ENCODE assay signal across 22 cellular contexts in genomic region chrX:57329008-57329407, GRCh38. TPM values are rescaled to one million over a fixed set of nuclear protein-coding genes. Genes with fewer than 3 reads are reported as not detected.
DNase-seq lines count a peak whose midpoint lies in the region; FAIRE-seq and TF ChIP-seq lines count a peak whose summit lies in the region.
"Had no signal": no experiment of that assay in that cellular context is flagged by ENCODE, and none has a peak within 500 bp of the region (broad histone marks: within the 10 kb centered on the region; RNA-seq: fewer than 3 reads in every experiment).

No MANE protein-coding gene starts in this region.

- H3K9ac ChIP-seq in Karpas-422 (ENCODE audit: low read length), result no peak overlapping the region
- H3K9ac ChIP-seq in H1 (replicated peaks in 1 of 4; ENCODE audit: extremely low read depth in 1 of 4, low read depth in 3 of 4, low read length in 3 of 4), result no peak overlapping the region
- no peak overlapping the region for H3K9ac ChIP-seq in liver (ENCODE audit: low read depth in 1 of 2, low read length in 2 of 2)

- no peak for TF ChIP-seq EP300 in H1 (IDR thresholded peaks at IDR 0.05; ENCODE audit: borderline replicate concordance in 1 of 2, low read depth in 2 of 2, low read length in 2 of 2)

- no peaks in the 10 kb centered on the region for H3K9me2 ChIP-seq in Karpas-422 (replicated peaks; ENCODE audit: insufficient read depth, low read length)

- no peak overlapping the region for H3K56ac ChIP-seq in H1 (replicated peaks; ENCODE audit: insufficient read length, low read depth, low read length)

- no peak overlapping the region for H3K18ac ChIP-seq in H1 (ENCODE audit: extremely low read depth, low read length)

- H4K20me1 ChIP-seq in Karpas-422 (ENCODE audit: insufficient read depth, low read depth, low read length) (no peaks in the 10 kb centered on the region), H1 (replicated peaks in 1 of 2; ENCODE audit: control insufficient read depth in 1 of 2, insufficient read depth in 2 of 2, low read length in 2 of 2) (no peaks in the 10 kb centered on the region)

- H3K79me1 ChIP-seq in H1 (ENCODE audit: low read depth, low read length), result no peaks in the 10 kb centered on the region

- no peak overlapping the region for H3K27ac ChIP-seq in Karpas-422 (ENCODE audit: low read length)
- no peak overlapping the region for H3K27ac ChIP-seq in H1 (ENCODE audit: low read depth, low read length)
- H3K27ac ChIP-seq in liver (ENCODE audit: low read depth in 1 of 2, low read length in 2 of 2), result no peak overlapping the region
- H3K27ac ChIP-seq: coronary artery, hepatocyte, tibial artery had no signal

- POLR2A ChIA-PET in H1 (lab: Charles Lee; ENCODE audit: partially characterized antibody), result interaction anchor here (0.7 kb wide), 1 partner anchor 24 kb away, joined by 3 read pairs; no protein-coding TSS in a partner anchor

- peak; percentile 27; the same call in 1 of the 3 replicates for TF ChIP-seq CTCF in GM12872 (IDR thresholded peaks at IDR 0.05; ENCODE audit: insufficient read depth, low read depth, low read length)
- peak; percentile 15 to 56 (median 34); a peak in 3 of 4 replicates for TF ChIP-seq CTCF in H1 (IDR thresholded peaks at IDR 0.05; ENCODE audit: control extremely low read depth in 1 of 3, insufficient read depth in 1 of 3, low read depth in 1 of 3, low read length in 3 of 3)
- peak; percentile 22 for TF ChIP-seq CTCF in liver (IDR thresholded peaks at IDR 0.05; ENCODE audit: low read depth, low read length, missing input control)

- DNase-seq in Karpas-422 (peak; percentile 41), H1 (ENCODE audit: low read depth in 1 of 2, low spot score in 2 of 2) (peak in 1 of 2 experiments; percentile 35), NCI-H2107 treated with DMSO at 0.1 percent for 48 hours (lab: John Stamatoyannopoulos, UW; ENCODE audit: unreplicated experiment) (no peak)
- no peak for DNase-seq in activated effector memory CD4-positive, alpha-beta T cell treated with Interleukin-2 at 50 U/mL for 16 hours
- no peak for DNase-seq in activated CD4-positive, alpha-beta T cell treated with anti-CD3 and anti-CD28 coated beads for 4 hours
- DNase-seq: activated CD4-positive, alpha-beta T cell treated with anti-CD3 and anti-CD28 coated beads, Interleukin-2, amount 10 ng/mL, durations not matched to agents 7 days and 5 days; activated naive CD8-positive, alpha-beta T cell treated with anti-CD3 and anti-CD28 coated beads, Interleukin-2, amount 10 ng/mL, durations not matched to agents 7 days and 5 days; HFFc6; islet precursor cell; MG63; NCI-H187 treated with DMSO at 0.1 percent for 48 hours; NCI-H446; occipital lobe; stimulated activated CD4-positive, alpha-beta T cell treated with anti-CD3 and anti-CD28 coated beads, Interleukin-4, amount 100 ng/mL, for 1 hour; SW 1271; tibial artery had no signal

- H2AFZ ChIP-seq in Karpas-422 (ENCODE audit: low read length) (no peak overlapping the region), H1 (ENCODE audit: low read length) (no peak overlapping the region)
- H2AFZ ChIP-seq: hepatocyte had no signal

- TF ChIP-seq POLR2A in H1 (IDR thresholded peaks at IDR 0.05; ENCODE audit: control extremely low read depth in 1 of 2, low read depth in 2 of 2, low read length in 2 of 2), result no peak

- H2BK5ac ChIP-seq in H1 (ENCODE audit: low read depth, low read length), result no peak overlapping the region

- peak; percentile 28 to 47 for TF ChIP-seq RAD21 in H1 (IDR thresholded peaks at IDR 0.05 in 1 of 2, conservative IDR thresholded peaks at IDR 0.05 in 1 of 2; ENCODE audit: low read depth in 2 of 2, low read length in 2 of 2)
- TF ChIP-seq RAD21 in liver (IDR thresholded peaks at IDR 0.05), result peak in 1 of 2 donors; percentile 23

- H4K5ac ChIP-seq in H1 (ENCODE audit: insufficient read length, low read depth, low read length), result no peak overlapping the region

- H2BK12ac ChIP-seq in H1 (ENCODE audit: low read depth, low read length), result no peak overlapping the region

- H3K36me3 ChIP-seq in Karpas-422 (ENCODE audit: insufficient read depth, low read length), result no peaks in the 10 kb centered on the region
- no peaks in the 10 kb centered on the region for H3K36me3 ChIP-seq in H1 (ENCODE audit: control insufficient read depth in 2 of 4, insufficient read depth in 4 of 4, low read length in 3 of 4)
- peaks cover 0 to 2% (median 0%) of the 10 kb centered on the region in 4 donors for H3K36me3 ChIP-seq in liver (ENCODE audit: control insufficient read depth in 4 of 4, insufficient read depth in 3 of 4, low read depth in 1 of 4, low read length in 3 of 4)
- H3K36me3 ChIP-seq: MG63, tibial artery had no signal

- no peak overlapping the region for H2BK120ac ChIP-seq in H1 (replicated peaks; ENCODE audit: low read depth, low read length)

- H4K8ac ChIP-seq in H1 (ENCODE audit: extremely low read depth, insufficient read depth, low read length), result no peak overlapping the region

- H3K4me2 ChIP-seq in Karpas-422 (ENCODE audit: low read depth, low read length, poor library complexity, severe bottlenecking), result no peak overlapping the region
- H3K4me2 ChIP-seq in H1 (ENCODE audit: insufficient read depth in 1 of 2, low read depth in 2 of 2, low read length in 2 of 2), result no peak overlapping the region
- H3K4me2 ChIP-seq: hepatocyte had no signal

- no peaks in the 10 kb centered on the region for H3K4me1 ChIP-seq in Karpas-422 (ENCODE audit: low read length)
- H3K4me1 ChIP-seq in H1 (replicated peaks in 1 of 4; ENCODE audit: control insufficient read depth in 3 of 4, insufficient read depth in 4 of 4, low read length in 3 of 4), result no peaks in the 10 kb centered on the region
- H3K4me1 ChIP-seq in liver (ENCODE audit: control insufficient read depth in 4 of 4, insufficient read depth in 4 of 4, low read length in 3 of 4), result no peaks in the 10 kb centered on the region
- H3K4me1 ChIP-seq: tibial artery had no signal

- H3K27me3 ChIP-seq in Karpas-422 (ENCODE audit: low read length) (no peaks in the 10 kb centered on the region), H1 (replicated peaks in 1 of 4; ENCODE audit: control insufficient read depth in 3 of 4, extremely low read depth in 1 of 4, insufficient read depth in 3 of 4, low read length in 3 of 4) (no peaks in the 10 kb centered on the region), liver (ENCODE audit: control insufficient read depth in 4 of 4, insufficient read depth in 4 of 4, low read length in 3 of 4) (no peaks in the 10 kb centered on the region)
- H3K27me3 ChIP-seq: hepatocyte, MG63, tibial artery had no signal

- no peak overlapping the region for H3K23ac ChIP-seq in H1 (ENCODE audit: insufficient read length)

- H2AK5ac ChIP-seq in H1 (ENCODE audit: low read depth, low read length), result no peak overlapping the region

- H3K4ac ChIP-seq in H1 (replicated peaks; ENCODE audit: insufficient read length, low read depth, low read length), result no peak overlapping the region

- no peak overlapping the region for H3K14ac ChIP-seq in H1 (ENCODE audit: insufficient read length)

- H3K79me2 ChIP-seq in Karpas-422 (ENCODE audit: low read length), result no peaks in the 10 kb centered on the region
- H3K79me2 ChIP-seq in H1 (ENCODE audit: control insufficient read depth in 1 of 2, insufficient read depth in 2 of 2, low read length in 2 of 2), result no peaks in the 10 kb centered on the region
- H3K79me2 ChIP-seq: hepatocyte had no signal

- no peak overlapping the region for H2BK20ac ChIP-seq in H1 (ENCODE audit: low read length)

- FAIRE-seq in H1 (lab: Jason Lieb, UNC), result peak; percentile 75
- FAIRE-seq: endometrium had no signal

- H3K9me3 ChIP-seq in Karpas-422 (ENCODE audit: low read length) (peaks cover 8% of the 10 kb centered on the region), H1 (ENCODE audit: insufficient read depth in 2 of 2, low read depth in 1 of 2, low read length in 1 of 2) (no peaks in the 10 kb centered on the region), liver (ENCODE audit: control insufficient read depth in 4 of 4, low read length in 3 of 4) (no peaks in the 10 kb centered on the region)
- H3K9me3 ChIP-seq: MG63 had no signal

- no peak overlapping the region for H4K91ac ChIP-seq in H1 (replicated peaks; ENCODE audit: insufficient read length, low read length)

- no peaks in the 10 kb centered on the region; the same call in 1 of the 2 replicates for H3K23me2 ChIP-seq in H1 (ENCODE audit: low read depth, low read length)

- H2BK15ac ChIP-seq in H1 (ENCODE audit: low read length), result no peak overlapping the region

- H3K4me3 ChIP-seq in Karpas-422 (ENCODE audit: low read length) (no peak overlapping the region), H1 (ENCODE audit: extremely low read depth in 1 of 4, insufficient read depth in 2 of 4, low read depth in 3 of 4, low read length in 4 of 4) (no peak overlapping the region), liver (ENCODE audit: low read depth in 1 of 3, low read length in 3 of 3) (no peak overlapping the region)
- H3K4me3 ChIP-seq: coronary artery, hepatocyte, MG63, tibial artery had no signal

- CTCF ChIA-PET in H1 (lab: Charles Lee; ENCODE audit: partially characterized antibody), result no interaction called here

TF ChIP-seq in H1, 55 proteins besides CTCF, POLR2A, EP300 and RAD21 (continues in another document):
- TF ChIP-seq SIX5 (IDR thresholded peaks at IDR 0.05; ENCODE audit: low read depth, low read length), result no peak
- TF ChIP-seq RXRA (IDR thresholded peaks at IDR 0.05; ENCODE audit: insufficient read depth, low read depth, low read length), result no peak
- TF ChIP-seq JUN (IDR thresholded peaks at IDR 0.05; ENCODE audit: low read depth, low read length), result no peak
- TF ChIP-seq TBP (IDR thresholded peaks at IDR 0.05; ENCODE audit: low read depth, low read length), result no peak

TF ChIP-seq in liver, 16 proteins besides CTCF, POLR2A, EP300 and RAD21 (continues in another document):
- TF ChIP-seq YY1 (IDR thresholded peaks at IDR 0.05) (no peak), NR2F2 (IDR thresholded peaks at IDR 0.05) (no peak), MAX (IDR thresholded peaks at IDR 0.05) (no peak)

RNA-seq across cellular contexts. Expression of gene FAAH2, which starts 42.5 kb away (rescaled TPM):
- total RNA-seq in Karpas-422 (2014; rRNA removed; shearing (Covaris generic); ENCODE audit: low replicate concordance), result 0.47 TPM in 1 of 2 replicates, not detected in the other
- 4.1 and 4.4 TPM in 2 replicates for total RNA-seq in H1 (2021; fragmentation: NEBNext Ultra II Directional; extraction: Animal tissue kit (Norgen Biotek cat#: 25700))
- polyA plus RNA-seq in H1 (2011; rRNA removed) (2.0 and 3.6 TPM in 2 replicates), liver (1 to 10 TPM; 3.6 to 7.6 TPM)
- polyA plus RNA-seq in H1 (2011; cell fraction: cytosol; rRNA removed), result 3.7 TPM
- 2.2 TPM for polyA plus RNA-seq in H1 (2011; cell fraction: nucleus; rRNA removed)
- 3.0 to 5.4 TPM (median 3.7 TPM) in 4 replicates for polyA plus RNA-seq in H1 (2012, experiment 1 of 2)
- polyA plus RNA-seq in H1 (2012, experiment 2 of 2), result 1.0 TPM
- polyA plus RNA-seq in H1 (2013, experiment 1 of 2), result 10.3 TPM
- 10.0 TPM for polyA plus RNA-seq in H1 (2013, experiment 2 of 2)
- polyA minus RNA-seq in H1 (2011; rRNA and poly(A)+ RNA removed), result 4.8 and 5.6 TPM in 2 replicates
- 4.5 TPM for polyA minus RNA-seq in H1 (2011; cell fraction: cytosol; rRNA and poly(A)+ RNA removed)
- 10.8 TPM for polyA minus RNA-seq in H1 (2011; cell fraction: nucleus; rRNA and poly(A)+ RNA removed)
- 10 to 100 TPM in 1 of 2 donors, 1 to 10 TPM in 1; 4.0 to 13.9 TPM for total RNA-seq in liver
- total RNA-seq: HFFc6, myocyte had no signal
